ENCODE assay signal across 1 cellular context in genomic region chr4:83371936-83372335, GRCh38.
TF ChIP-seq lines count a peak whose summit lies in the region.

No MANE protein-coding gene starts in this region.

TF ChIP-seq in HepG2, 621 proteins besides CTCF, POLR2A, EP300 and RAD21 (continued from another document):
- no peak for TF ChIP-seq ZBTB43 (CRISPR knock-in tag; conservative IDR thresholded peaks at IDR 0.05)
- TF ChIP-seq SALL1 (CRISPR knock-in tag; IDR thresholded peaks at IDR 0.05): no peak
- TF ChIP-seq ZNF761 (CRISPR knock-in tag; conservative IDR thresholded peaks at IDR 0.05): no peak
